16 cellular contexts compared by ENCODE assay signal in genomic region chr6:128241221-128241620, GRCh38.
DNase-seq lines count a peak whose midpoint lies in the region; ATAC-seq, FAIRE-seq and TF ChIP-seq lines count a peak whose summit lies in the region.
"Had no signal": no experiment of that assay in that cellular context is flagged by ENCODE, and none has a peak within 500 bp of the region (broad histone marks: within the 10 kb centered on the region; RNA-seq: fewer than 3 reads in every experiment).

No MANE protein-coding gene starts in this region.

- no peaks in the 10 kb centered on the region for H3K9me3 Mint-ChIP-seq in chondrocyte (ENCODE audit: low read depth)
- H3K9me3 Mint-ChIP-seq in activated naive CD4-positive, alpha-beta T cell treated with anti-CD3 and anti-CD28 coated beads, Interleukin-2, amount 50 U/mL, for 72 hours, result peaks cover 0 to 8% of the 10 kb centered on the region in 2 donors
- H3K9me3 Mint-ChIP-seq: type B pancreatic cell had no signal

- in situ Hi-C loops in gastrocnemius medialis (cut with MboI; ENCODE audit: low sequenced_read_pairs in 4 of 4), result no loop called here

- TF ChIP-seq CTCF in chondrocyte (IDR thresholded peaks at IDR 0.05) (no peak), gastrocnemius medialis (IDR thresholded peaks at IDR 0.05 in 4 of 5, conservative IDR thresholded peaks at IDR 0.05 in 1 of 5) (no peak)

- TF ChIP-seq POLR2A in GM12891 (IDR thresholded peaks at IDR 0.05; ENCODE audit: low read depth, low read length) (no peak), gastrocnemius medialis (IDR thresholded peaks at IDR 0.05) (no peak)

- no peak overlapping the region for H3K4me3 ChIP-seq in gastrocnemius medialis
- H3K4me3 ChIP-seq: prostate gland had no signal

- FAIRE-seq in GM12891 (lab: Jason Lieb, UNC), result peak; percentile 20
- FAIRE-seq: endothelial cell of umbilical vein, keratinocyte had no signal

- no peaks in the 10 kb centered on the region for H3K27me3 ChIP-seq in gastrocnemius medialis

- H3K36me3 Mint-ChIP-seq in chondrocyte (ENCODE audit: low read depth), result no peaks in the 10 kb centered on the region
- H3K36me3 Mint-ChIP-seq in activated naive CD4-positive, alpha-beta T cell treated with anti-CD3 and anti-CD28 coated beads, Interleukin-2, amount 50 U/mL, for 72 hours, result no peaks in the 10 kb centered on the region

- no peaks in the 10 kb centered on the region for H3K9me3 ChIP-seq in gastrocnemius medialis
- H3K9me3 ChIP-seq: prostate gland, SK-N-SH had no signal

- H3K27me3 Mint-ChIP-seq in chondrocyte (ENCODE audit: low read depth), result no peaks in the 10 kb centered on the region
- H3K27me3 Mint-ChIP-seq: type B pancreatic cell had no signal

- ATAC-seq in GM21367 (IDR thresholded peaks at IDR 0.05; ENCODE audit: unreplicated experiment) (peak; percentile 56), HG02981 (IDR thresholded peaks at IDR 0.05; ENCODE audit: unreplicated experiment) (peak; percentile 45), gastrocnemius medialis (no peak), HG03095 (IDR thresholded peaks at IDR 0.05; ENCODE audit: unreplicated experiment) (no peak)
- no peak for ATAC-seq in activated naive CD4-positive, alpha-beta T cell treated with anti-CD3 and anti-CD28 coated beads, Interleukin-2, amount 50 U/mL, for 72 hours

- DNase-seq in GM12891 (ENCODE audit: insufficient read length, low spot score) (no peak), chondrocyte (ENCODE audit: low spot score) (no peak), gastrocnemius medialis (no peak), DMS114 treated with DMSO at 0.1 percent for 48 hours (lab: John Stamatoyannopoulos, UW; ENCODE audit: unreplicated experiment) (no peak)
- DNase-seq in activated naive CD4-positive, alpha-beta T cell treated with anti-CD3 and anti-CD28 coated beads, Interleukin-2, amount 50 U/mL, for 72 hours (ENCODE audit: low spot score in 2 of 2), result no peak
- DNase-seq: activated CD8-positive, alpha-beta memory T cell treated with anti-CD3 and anti-CD28 coated beads, Interleukin-2, amount 50 U/mL, for 4 hours; NCI-H1048; SK-N-SH; WERI-Rb-1 had no signal

- H3K27ac Mint-ChIP-seq in chondrocyte (ENCODE audit: unreplicated experiment), result peak overlapping the region; percentile 36
- no peak overlapping the region for H3K27ac Mint-ChIP-seq in activated naive CD4-positive, alpha-beta T cell treated with anti-CD3 and anti-CD28 coated beads, Interleukin-2, amount 50 U/mL, for 72 hours
- H3K27ac Mint-ChIP-seq: type B pancreatic cell had no signal

- H3K27ac ChIP-seq in gastrocnemius medialis, result no peak overlapping the region
- H3K27ac ChIP-seq: prostate gland, WERI-Rb-1 had no signal

- no peak overlapping the region for H3K4me3 Mint-ChIP-seq in chondrocyte (ENCODE audit: unreplicated experiment)
- H3K4me3 Mint-ChIP-seq: type B pancreatic cell had no signal

- peaks cover 0 to 5% of the 10 kb centered on the region in 2 donors for H3K4me1 ChIP-seq in gastrocnemius medialis
- H3K4me1 ChIP-seq: prostate gland had no signal

- intact Hi-C loops in gastrocnemius medialis (cut with DNase I; ENCODE audit: low total_unique reads), result no loop called here

- H3K4me1 Mint-ChIP-seq in chondrocyte (ENCODE audit: low read depth), result peaks cover 45% of the 10 kb centered on the region

- no peaks in the 10 kb centered on the region for H3K36me3 ChIP-seq in gastrocnemius medialis
- H3K36me3 ChIP-seq: prostate gland, WERI-Rb-1 had no signal

TF ChIP-seq in GM12891, 5 proteins besides CTCF, POLR2A, EP300 and RAD21:
- no peak for TF ChIP-seq POLR2AphosphoS5 (IDR thresholded peaks at IDR 0.05; ENCODE audit: low read depth, low read length)
- no peak for TF ChIP-seq SPI1 (IDR thresholded peaks at IDR 0.05; ENCODE audit: low read depth, low read length)
- TF ChIP-seq PAX5 (IDR thresholded peaks at IDR 0.05; ENCODE audit: insufficient read depth, low read length, severe bottlenecking), result no peak
- TF ChIP-seq POU2F2 (IDR thresholded peaks at IDR 0.05; ENCODE audit: low read depth, low read length), result no peak
- no peak for TF ChIP-seq TAF1 (IDR thresholded peaks at IDR 0.05; ENCODE audit: low read depth, low read length)
TF ChIP-seq in GM12891: peak in this region for 0.

Comparison
In these comparisons a context has a peak if more than half of its experiments do, and no peak if none do; other contexts are left out.
1. ATAC-seq: peak in GM21367 (single experiment) and HG02981 (single experiment); none in gastrocnemius medialis (0 of 2), activated naive CD4-positive, alpha-beta T cell treated with anti-CD3 and anti-CD28 coated beads, Interleukin-2, amount 50 U/mL, for 72 hours (0 of 2) and HG03095 (single experiment).